In the genomic region with DNA sequence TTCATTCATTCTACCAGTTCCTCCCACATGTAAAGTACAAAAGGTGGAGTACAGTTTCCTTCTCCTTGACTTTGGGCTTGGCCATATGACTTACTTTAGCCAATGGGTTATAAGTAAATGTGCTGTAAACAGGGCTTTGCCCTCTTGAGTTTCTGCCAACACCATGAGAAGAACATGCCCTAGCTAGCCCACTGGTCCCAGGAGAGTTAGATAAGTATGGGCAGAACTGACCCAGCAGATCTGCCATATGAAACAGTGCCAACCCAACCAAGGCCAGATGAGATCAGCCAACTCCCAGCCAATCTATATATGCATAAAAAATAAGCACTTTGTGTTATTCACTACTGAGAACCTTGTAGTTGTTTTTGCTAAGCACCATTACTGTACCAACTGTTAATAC, we compare ENCODE assay signal across 17 cellular contexts. TPM values are rescaled to one million over a fixed set of nuclear protein-coding genes. Genes with fewer than 3 reads are reported as not detected.
DNase-seq lines count a peak whose midpoint lies in the region; ATAC-seq and TF ChIP-seq lines count a peak whose summit lies in the region.
"Had no signal": no experiment of that assay in that cellular context is flagged by ENCODE, and none has a peak within 500 bp of the region (broad histone marks: within the 10 kb centered on the region; RNA-seq: fewer than 3 reads in every experiment).

No MANE protein-coding gene starts in this region.

- no peak for ATAC-seq in GM21717 (IDR thresholded peaks at IDR 0.05; ENCODE audit: unreplicated experiment)
- no peak for ATAC-seq in left lung
- ATAC-seq: HepG2; mucosa of descending colon; stimulated activated naive CD8-positive, alpha-beta T cell treated with anti-CD3 and anti-CD28 coated beads, Interleukin-15, Interleukin-2, amounts not matched to agents 100 U/mL and 50 U/mL, for 24 hours had no signal

- H3K27me3 ChIP-seq in MG63 (no peaks in the 10 kb centered on the region), adipocyte (replicated peaks; ENCODE audit: control insufficient read depth, insufficient read depth, low read length) (no peaks in the 10 kb centered on the region), left lung (no peaks in the 10 kb centered on the region)

- no peak overlapping the region for H3K4me3 ChIP-seq in MG63
- H3K4me3 ChIP-seq in adipocyte (ENCODE audit: low read length), result no peak overlapping the region
- H3K4me3 ChIP-seq in left lung, result no peak overlapping the region
- H3K4me3 ChIP-seq: mucosa of descending colon had no signal

- DNase-seq in DMS153 (lab: John Stamatoyannopoulos, UW) (peak; percentile 90), MG63 (peak; percentile 72), adipocyte (ENCODE audit: low read depth) (peak; percentile 14), glomerular visceral epithelial cell (ENCODE audit: extremely low spot score) (peak; percentile 28), left lung (no peak)
- no peak for DNase-seq in activated CD4-positive, alpha-beta T cell treated with anti-CD3 and anti-CD28 coated beads, Interleukin-2, amount 50 U/mL, for 48 hours
- no peak for DNase-seq in stimulated activated CD4-positive, alpha-beta T cell treated with anti-CD3 and anti-CD28 coated beads, Interleukin-1b, Interleukin-23, amount 100 ng/mL, for 48 hours
- DNase-seq: activated naive CD8-positive, alpha-beta T cell treated with anti-CD3 and anti-CD28 coated beads for 36 hours; effector CD4-positive, alpha-beta T cell; mucosa of descending colon; NCI-H1930; RPMI8226; stimulated activated CD4-positive, alpha-beta T cell treated with anti-CD3 and anti-CD28 coated beads, Interleukin-2, amount 100 ng/mL, for 24 hours; stimulated activated naive CD8-positive, alpha-beta T cell treated with anti-CD3 and anti-CD28 coated beads, Interleukin-15, Interleukin-2, amounts not matched to agents 100 U/mL and 50 U/mL, for 24 hours had no signal

- intact Hi-C loops in left lung (cut with DNase I), result no loop called here

- peaks cover 7% of the 10 kb centered on the region for H3K4me1 ChIP-seq in adipocyte (ENCODE audit: control insufficient read depth, insufficient read depth, low read length)
- H3K4me1 ChIP-seq in left lung, result no peaks in the 10 kb centered on the region

- H3K9me3 ChIP-seq in MG63, result no peaks in the 10 kb centered on the region
- H3K9me3 ChIP-seq in adipocyte (ENCODE audit: control insufficient read depth, low read length), result no peaks in the 10 kb centered on the region
- no peaks in the 10 kb centered on the region for H3K9me3 ChIP-seq in left lung
- H3K9me3 ChIP-seq: mucosa of descending colon had no signal

- no peak overlapping the region for H3K27ac ChIP-seq in left lung
- H3K27ac ChIP-seq: C4-2B had no signal

- H3K36me3 ChIP-seq in MG63, result peaks cover 23% of the 10 kb centered on the region
- peaks cover 8% of the 10 kb centered on the region for H3K36me3 ChIP-seq in adipocyte (ENCODE audit: control insufficient read depth, insufficient read depth, low read length, severe bottlenecking)
- peaks cover 0 to 52% of the 10 kb centered on the region in 2 donors for H3K36me3 ChIP-seq in left lung

- no peak overlapping the region for H3K9ac ChIP-seq in adipocyte (ENCODE audit: low read length)

- TF ChIP-seq CTCF in left lung (IDR thresholded peaks at IDR 0.05), result no peak

RNA-seq across cellular contexts. Expression of a gene that starts 25.5 kb away (rescaled TPM):
- total RNA-seq in MG63 (2014; rRNA removed; shearing (Covaris generic); ENCODE audit: low replicate concordance), result 2.3 and 9.0 TPM in 2 replicates
- total RNA-seq in left lung, result 1 to 10 TPM; 4.5 to 6.8 TPM

RNA-seq across cellular contexts. Expression of a gene that starts 46.0 kb away (rescaled TPM):
- 0.26 and 0.39 TPM in 2 replicates for total RNA-seq in MG63 (2014; rRNA removed; shearing (Covaris generic); ENCODE audit: low replicate concordance)
- total RNA-seq in left lung, result 1 to 10 TPM; 8.7 to 10.0 TPM

Comparison
In these comparisons a context has a peak if more than half of its experiments do, and no peak if none do; other contexts are left out.
1. DNase-seq: peak in DMS153 (single experiment), MG63 (single experiment), adipocyte (single experiment) and glomerular visceral epithelial cell (single experiment); none in activated CD4-positive, alpha-beta T cell treated with anti-CD3 and anti-CD28 coated beads, Interleukin-2, amount 50 U/mL, for 48 hours (0 of 2), stimulated activated CD4-positive, alpha-beta T cell treated with anti-CD3 and anti-CD28 coated beads, Interleukin-1b, Interleukin-23, amount 100 ng/mL, for 48 hours (single experiment) and left lung (0 of 2).